27 cellular contexts compared by ENCODE assay signal in genomic region chr1:25649505-25650218, GRCh38. TPM values are rescaled to one million over a fixed set of nuclear protein-coding genes. Genes with fewer than 3 reads are reported as not detected.
DNase-seq lines count a peak whose midpoint lies in the region; ATAC-seq and TF ChIP-seq lines count a peak whose summit lies in the region.
"Had no signal": no experiment of that assay in that cellular context is flagged by ENCODE, and none has a peak within 500 bp of the region (broad histone marks: within the 10 kb centered on the region; RNA-seq: fewer than 3 reads in every experiment).

No MANE protein-coding gene starts in this region.

- peak overlapping the region; percentile 46 for H3K27ac ChIP-seq in WERI-Rb-1
- peak overlapping the region in 3 of 4 donors; percentile 20 to 61 (median 38) for H3K27ac ChIP-seq in sigmoid colon
- H3K27ac ChIP-seq: BLaER1, ovary, RWPE1, SJSA1, tibial artery had no signal

- H3K9me3 ChIP-seq in WERI-Rb-1 (ENCODE audit: severe bottlenecking) = no peaks in the 10 kb centered on the region
- H3K9me3 ChIP-seq in sigmoid colon = no peaks in the 10 kb centered on the region
- H3K9me3 ChIP-seq in mucosa of descending colon = no peaks in the 10 kb centered on the region
- H3K9me3 ChIP-seq: BLaER1, HAP-1, ovary, SJSA1, tibial artery had no signal

- intact Hi-C loops in sigmoid colon (cut with DNase I) = no loop called here
- intact Hi-C loops in mucosa of descending colon (cut with DNase I, micrococcal nuclease) = no loop called here

- TF ChIP-seq CTCF in WERI-Rb-1 (IDR thresholded peaks at IDR 0.05; ENCODE audit: low read depth, low read length) (no peak), sigmoid colon (IDR thresholded peaks at IDR 0.05) (no peak), mucosa of descending colon (IDR thresholded peaks at IDR 0.05) (no peak)

- H3K4me3 ChIP-seq in WERI-Rb-1 (ENCODE audit: low read depth, low read length) (no peak overlapping the region), sigmoid colon (no peak overlapping the region), mucosa of descending colon (no peak overlapping the region)
- H3K4me3 ChIP-seq: BLaER1, HAP-1, lung, ovary, SJSA1, tibial artery had no signal

- H3K36me3 ChIP-seq in WERI-Rb-1 (no peaks in the 10 kb centered on the region), sigmoid colon (peaks cover 0 to 6% (median 0%) of the 10 kb centered on the region in 4 donors), mucosa of descending colon (ENCODE audit: low read depth) (no peaks in the 10 kb centered on the region)
- H3K36me3 ChIP-seq: BLaER1, HAP-1, ovary, SJSA1 had no signal

- peaks cover 0 to 51% (median 27%) of the 10 kb centered on the region in 4 donors for H3K4me1 ChIP-seq in sigmoid colon
- H3K4me1 ChIP-seq in mucosa of descending colon (ENCODE audit: low read depth) = no peaks in the 10 kb centered on the region
- H3K4me1 ChIP-seq: HAP-1, SJSA1 had no signal

- DNase-seq in D341Med (ENCODE audit: low spot score) (peak; percentile 4), WERI-Rb-1 (no peak), left kidney (ENCODE audit: low read depth, low spot score) (peak; percentile 87), sigmoid colon (no peak), mucosa of descending colon (no peak)
- DNase-seq: activated CD4-positive, CD25-positive, alpha-beta regulatory T cell; activated naive CD4-positive, alpha-beta T cell; central memory CD4-positive, alpha-beta T cell; dermis blood vessel endothelial cell; DMS53; foreskin melanocyte; Karpas-422; kidney glomerular epithelial cell; NCI-H524; OCI-M1; retina; stimulated activated CD4-positive, alpha-beta T cell treated with anti-CD3 and anti-CD28 coated beads, Interleukin-1b, Interleukin-23, amount 100 ng/mL, for 48 hours; stimulated activated naive CD8-positive, alpha-beta T cell treated with anti-CD3 and anti-CD28 coated beads, Interleukin-15, amount 100 ng/mL, for 72 hours; tibial artery had no signal

- H3K27me3 ChIP-seq in WERI-Rb-1 (ENCODE audit: insufficient read depth, low read depth, severe bottlenecking) = no peaks in the 10 kb centered on the region
- no peaks in the 10 kb centered on the region for H3K27me3 ChIP-seq in sigmoid colon
- H3K27me3 ChIP-seq: ovary, tibial artery had no signal

- WGBS in sigmoid colon, 2 donors = 90 to 91% methylated on average over 10 of the region's 10 CpGs

- ATAC-seq in HG03565 (IDR thresholded peaks at IDR 0.05; ENCODE audit: unreplicated experiment) (no peak), mucosa of descending colon (no peak), GM21526 (IDR thresholded peaks at IDR 0.05; ENCODE audit: low FRiP score, unreplicated experiment) (no peak)
- ATAC-seq: stimulated activated naive CD8-positive, alpha-beta T cell treated with anti-CD3 and anti-CD28 coated beads, Interleukin-15, amount 100 ng/mL, for 72 hours had no signal

- no peak for TF ChIP-seq EP300 in sigmoid colon (IDR thresholded peaks at IDR 0.05)

- TF ChIP-seq POLR2A in sigmoid colon (IDR thresholded peaks at IDR 0.05) = no peak

RNA-seq across cellular contexts. Expression of gene MAN1C1, which starts 33.1 kb away (rescaled TPM):
- 10 to 100 TPM; 12.8 to 32.1 (median 22.9) TPM for total RNA-seq in sigmoid colon
- 1 to 10 TPM in 2 of 3 donors, under 1 TPM in 1; 0.69 to 7.4 (median 3.6) TPM for polyA plus RNA-seq in sigmoid colon
- total RNA-seq in mucosa of descending colon = 10 to 100 TPM in 1 of 3 donors, 1 to 10 TPM in 2; 2.5 to 22.0 (median 6.1) TPM
- total RNA-seq: SJSA1 had no signal

Comparison
In these comparisons a context has a peak if more than half of its experiments do, and no peak if none do; other contexts are left out.
1. DNase-seq: peak in D341Med (single experiment) and left kidney (single experiment); none in WERI-Rb-1 (single experiment), sigmoid colon (single experiment) and mucosa of descending colon (0 of 3).